22 cellular contexts compared by ENCODE assay signal in genomic region chr1:230396966-230397365, GRCh38. TPM values are rescaled to one million over a fixed set of nuclear protein-coding genes. Genes with fewer than 3 reads are reported as not detected.
DNase-seq lines count a peak whose midpoint lies in the region; ATAC-seq, FAIRE-seq and TF ChIP-seq lines count a peak whose summit lies in the region.
"Had no signal": no experiment of that assay in that cellular context is flagged by ENCODE, and none has a peak within 500 bp of the region (broad histone marks: within the 10 kb centered on the region; RNA-seq: fewer than 3 reads in every experiment).

No MANE protein-coding gene starts in this region.

- H3K4me1 ChIP-seq in BLaER1 (peaks cover 29% of the 10 kb centered on the region), astrocyte (ENCODE audit: insufficient read depth, low read length) (no peaks in the 10 kb centered on the region), osteoblast (ENCODE audit: insufficient read depth, low read length) (no peaks in the 10 kb centered on the region)
- H3K4me1 ChIP-seq: Caco-2, HAP-1 had no signal

- H3K79me2 ChIP-seq in astrocyte (ENCODE audit: insufficient read depth, low read length): no peaks in the 10 kb centered on the region
- no peaks in the 10 kb centered on the region for H3K79me2 ChIP-seq in osteoblast (ENCODE audit: insufficient read depth, low read length)

- H3K4me1 Mint-ChIP-seq in astrocyte (ENCODE audit: low read depth, unreplicated experiment) (peaks cover 30% of the 10 kb centered on the region), endothelial cell (ENCODE audit: unreplicated experiment) (peaks cover 11% of the 10 kb centered on the region)
- H3K4me1 Mint-ChIP-seq: CD4-positive, CD25-positive, alpha-beta regulatory T cell had no signal

- H4K20me1 ChIP-seq in BLaER1 (no peaks in the 10 kb centered on the region), astrocyte (ENCODE audit: insufficient read depth, low read length) (no peaks in the 10 kb centered on the region), osteoblast (ENCODE audit: insufficient read depth, low read length) (no peaks in the 10 kb centered on the region)

- H3K27me3 Mint-ChIP-seq in astrocyte (ENCODE audit: low read depth, unreplicated experiment): no peaks in the 10 kb centered on the region
- peaks cover 4% of the 10 kb centered on the region for H3K27me3 Mint-ChIP-seq in endothelial cell (ENCODE audit: unreplicated experiment)
- H3K27me3 Mint-ChIP-seq: CD4-positive, CD25-positive, alpha-beta regulatory T cell had no signal

- H3K4me3 Mint-ChIP-seq in astrocyte (ENCODE audit: unreplicated experiment) (peak overlapping the region; percentile 23), endothelial cell (ENCODE audit: unreplicated experiment) (no peak overlapping the region)
- H3K4me3 Mint-ChIP-seq: CD4-positive, CD25-positive, alpha-beta regulatory T cell; CD8-positive, alpha-beta T cell; HFFc6 had no signal

- H3K9me3 Mint-ChIP-seq in astrocyte (ENCODE audit: unreplicated experiment): peaks cover 4% of the 10 kb centered on the region
- no peaks in the 10 kb centered on the region for H3K9me3 Mint-ChIP-seq in endothelial cell (ENCODE audit: unreplicated experiment)
- H3K9me3 Mint-ChIP-seq: CD8-positive, alpha-beta T cell had no signal

- H3K27ac ChIP-seq in BLaER1 (no peak overlapping the region), astrocyte (ENCODE audit: low read depth, low read length) (no peak overlapping the region), osteoblast (ENCODE audit: low read depth, low read length) (no peak overlapping the region)
- H3K27ac ChIP-seq: 22Rv1, C4-2B, GM23248 had no signal

- no peak overlapping the region for H3K9ac ChIP-seq in BLaER1
- no peak overlapping the region for H3K9ac ChIP-seq in astrocyte (ENCODE audit: low read length)
- H3K9ac ChIP-seq: GM23248 had no signal

- DNase-seq in astrocyte (ENCODE audit: low read depth): no peak
- DNase-seq in endothelial cell (ENCODE audit: low spot score): no peak
- peak; percentile 56 for DNase-seq in osteoblast (ENCODE audit: insufficient read length, low spot score, missing footprints)
- DNase-seq in AML-193 (lab: John Stamatoyannopoulos, UW): no peak
- no peak for DNase-seq in NCI-H446 (lab: John Stamatoyannopoulos, UW)
- DNase-seq: BE2C; Caco-2; CD4-positive, CD25-positive, alpha-beta regulatory T cell; CD8-positive, alpha-beta T cell; DMS153; DND-41; GM23248; HFFc6 had no signal

- H3K4me3 ChIP-seq in BLaER1: no peak overlapping the region
- no peak overlapping the region for H3K4me3 ChIP-seq in astrocyte (ENCODE audit: insufficient read depth, low read depth, low read length)
- no peak overlapping the region for H3K4me3 ChIP-seq in osteoblast (ENCODE audit: insufficient read depth, low read length)
- H3K4me3 ChIP-seq: GM23248, HAP-1 had no signal

- TF ChIP-seq CTCF in astrocyte (IDR thresholded peaks at IDR 0.05; ENCODE audit: insufficient read depth, low read depth, low read length): no peak
- no peak for TF ChIP-seq CTCF in endothelial cell (IDR thresholded peaks at IDR 0.05; ENCODE audit: unreplicated experiment)
- TF ChIP-seq CTCF in osteoblast (IDR thresholded peaks at IDR 0.05; ENCODE audit: extremely low read depth, low read depth, low read length): no peak

- no peak for FAIRE-seq in astrocyte (lab: Jason Lieb, UNC)
- FAIRE-seq: A204.1, G401.6, GM12892, H54 had no signal

- H3K27ac Mint-ChIP-seq in astrocyte (ENCODE audit: unreplicated experiment) (no peak overlapping the region), endothelial cell (ENCODE audit: unreplicated experiment) (peak overlapping the region; percentile 57)
- H3K27ac Mint-ChIP-seq: CD4-positive, CD25-positive, alpha-beta regulatory T cell; CD8-positive, alpha-beta T cell; HFFc6 had no signal

- H3K27me3 ChIP-seq in BLaER1 (no peaks in the 10 kb centered on the region), astrocyte (ENCODE audit: insufficient read depth, low read length) (no peaks in the 10 kb centered on the region), osteoblast (ENCODE audit: insufficient read depth, low read length) (no peaks in the 10 kb centered on the region)
- H3K27me3 ChIP-seq: BE2C had no signal

- H3K4me2 ChIP-seq in BLaER1 (peak overlapping the region; percentile 42; the same call in 1 of the 2 replicates), astrocyte (ENCODE audit: low read length) (no peak overlapping the region), osteoblast (ENCODE audit: insufficient read depth, low read length) (no peak overlapping the region)

- peaks cover 4% of the 10 kb centered on the region for H3K36me3 Mint-ChIP-seq in astrocyte (ENCODE audit: low read depth, unreplicated experiment)
- no peaks in the 10 kb centered on the region for H3K36me3 Mint-ChIP-seq in endothelial cell (ENCODE audit: low read depth, unreplicated experiment)
- H3K36me3 Mint-ChIP-seq: CD4-positive, CD25-positive, alpha-beta regulatory T cell; CD8-positive, alpha-beta T cell had no signal

- H3K9me3 ChIP-seq in BLaER1 (peaks cover 7% of the 10 kb centered on the region; the same call in 1 of the 2 replicates), astrocyte (ENCODE audit: insufficient read depth, low read depth, low read length) (no peaks in the 10 kb centered on the region), osteoblast (ENCODE audit: low read depth, low read length) (no peaks in the 10 kb centered on the region)
- H3K9me3 ChIP-seq: BE2C, Caco-2, HAP-1 had no signal

- no peak for ATAC-seq in HG03280 (IDR thresholded peaks at IDR 0.05; ENCODE audit: unreplicated experiment)
- ATAC-seq: CD8-positive, alpha-beta T cell had no signal

- H3K36me3 ChIP-seq in BLaER1 (no peaks in the 10 kb centered on the region), astrocyte (ENCODE audit: insufficient read depth, low read length) (no peaks in the 10 kb centered on the region), osteoblast (ENCODE audit: insufficient read depth, low read length) (no peaks in the 10 kb centered on the region)
- H3K36me3 ChIP-seq: HAP-1 had no signal

- H2AFZ ChIP-seq in astrocyte (ENCODE audit: low read depth, low read length) (no peak overlapping the region), osteoblast (ENCODE audit: low read length) (no peak overlapping the region)
- H2AFZ ChIP-seq: GM23248 had no signal

RNA-seq across cellular contexts. Expression of gene PGBD5, which starts 29.2 kb away (rescaled TPM):
- total RNA-seq in astrocyte (14.7 and 22.4 TPM in 2 replicates), endothelial cell (ENCODE audit: unreplicated experiment) (2.0 TPM), osteoblast (under 0.01 and 0.29 TPM in 2 replicates)
- total RNA-seq: CD4-positive, CD25-positive, alpha-beta regulatory T cell; CD8-positive, alpha-beta T cell had no signal
